Comparison of ENCODE assay signal across 32 cellular contexts in the genomic region with DNA sequence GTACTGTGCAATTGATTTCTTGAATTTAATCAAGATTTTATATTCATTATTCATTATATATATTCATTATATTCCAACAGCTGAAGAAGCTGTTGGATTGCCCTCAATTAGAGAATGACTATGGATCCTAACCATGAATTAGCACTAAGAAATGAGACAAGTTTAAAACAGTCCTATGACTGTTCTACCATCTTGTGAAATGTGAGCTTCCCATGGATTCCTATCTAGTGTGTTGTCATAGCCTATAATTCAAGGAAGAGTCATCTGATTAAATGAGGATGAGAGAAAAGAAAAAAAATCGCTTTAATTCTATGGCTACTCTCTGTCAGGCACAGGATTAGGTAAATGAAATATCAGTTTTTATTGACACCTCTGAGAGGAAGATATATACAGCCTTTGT.
DNase-seq lines count a peak whose midpoint lies in the region; ATAC-seq, FAIRE-seq and TF ChIP-seq lines count a peak whose summit lies in the region.
"Had no signal": no experiment of that assay in that cellular context is flagged by ENCODE, and none has a peak within 500 bp of the region (broad histone marks: within the 10 kb centered on the region; RNA-seq: fewer than 3 reads in every experiment).

No MANE protein-coding gene starts in this region.

- ATAC-seq in WTC11 (no peak), HG03196 (IDR thresholded peaks at IDR 0.05; ENCODE audit: unreplicated experiment) (no peak)
- no peak for ATAC-seq in activated CD8-positive, alpha-beta T cell treated with anti-CD3 and anti-CD28 coated beads for 36 hours
- ATAC-seq: heart left ventricle, HepG2, left ventricle myocardium superior, upper lobe of right lung had no signal

- peaks cover 42% of the 10 kb centered on the region for H3K9me3 Mint-ChIP-seq in WTC11
- peaks cover 18% of the 10 kb centered on the region for H3K9me3 Mint-ChIP-seq in activated CD8-positive, alpha-beta T cell treated with anti-CD3 and anti-CD28 coated beads for 36 hours
- H3K9me3 Mint-ChIP-seq: activated CD4-positive, alpha-beta T cell treated with anti-CD3 and anti-CD28 coated beads, Interleukin-2, amount 10 ng/mL, durations not matched to agents 24 days and 14 days had no signal

- H3K4me3 ChIP-seq in foreskin fibroblast (ENCODE audit: low read depth in 1 of 2, low read length in 2 of 2): no peak overlapping the region
- H3K4me3 ChIP-seq: heart left ventricle, neural progenitor cell, Peyer's patch, smooth muscle cell, suprapubic skin, upper lobe of right lung had no signal

- FAIRE-seq in frontal cortex (lab: Jason Lieb, UNC): no peak
- FAIRE-seq: endothelial cell of umbilical vein, HepG2, kidney had no signal

- H3K4me3 Mint-ChIP-seq in WTC11: no peak overlapping the region
- H3K4me3 Mint-ChIP-seq in activated CD8-positive, alpha-beta T cell treated with anti-CD3 and anti-CD28 coated beads for 36 hours: no peak overlapping the region
- H3K4me3 Mint-ChIP-seq: activated CD4-positive, alpha-beta T cell treated with anti-CD3 and anti-CD28 coated beads, Interleukin-2, amount 10 ng/mL, durations not matched to agents 24 days and 14 days; activated naive CD4-positive, alpha-beta T cell treated with anti-CD3 and anti-CD28 coated beads, Interleukin-2, amount 50 U/mL, for 24 hours; neural progenitor cell had no signal

- DNase-seq in AG08396 (ENCODE audit: low spot score): peak; percentile 18
- peak; percentile 26 for DNase-seq in GM04504 (ENCODE audit: low read depth)
- no peak for DNase-seq in WTC11 (ENCODE audit: low spot score)
- peak; percentile 48 to 74 for DNase-seq in foreskin fibroblast
- DNase-seq in activated CD8-positive, alpha-beta T cell treated with anti-CD3 and anti-CD28 coated beads for 36 hours: no peak
- DNase-seq in frontal cortex (ENCODE audit: low spot score in 2 of 2): no peak
- DNase-seq in NCI-H146 treated with DMSO at 0.1 percent for 48 hours (lab: John Stamatoyannopoulos, UW; ENCODE audit: unreplicated experiment): no peak
- DNase-seq: activated CD4-positive, alpha-beta T cell treated with anti-CD3 and anti-CD28 coated beads, Interleukin-2, amount 10 ng/mL, durations not matched to agents 24 days and 14 days; amygdala; BE2C; GDM1; GOT3; heart left ventricle; Karpas-422; kidney; left ventricle myocardium superior; NCI-H146; NCI-H446; NCI-H748 treated with DMSO at 0.1 percent for 48 hours; Peyer's patch; SHP77 treated with DMSO at 0.1 percent for 48 hours; stimulated activated naive CD4-positive, alpha-beta T cell; SW 1271; upper lobe of right lung; WERI-Rb-1 had no signal

- POLR2A ChIA-PET in WTC11 (lab: Charles Lee): no interaction called here
- POLR2A ChIA-PET in activated CD8-positive, alpha-beta T cell treated with anti-CD3 and anti-CD28 coated beads for 36 hours (lab: Charles Lee): no interaction called here

- H3K36me3 Mint-ChIP-seq in WTC11: peaks cover 34% of the 10 kb centered on the region
- no peaks in the 10 kb centered on the region for H3K36me3 Mint-ChIP-seq in activated CD8-positive, alpha-beta T cell treated with anti-CD3 and anti-CD28 coated beads for 36 hours (ENCODE audit: low read depth)
- H3K36me3 Mint-ChIP-seq: activated naive CD4-positive, alpha-beta T cell treated with anti-CD3 and anti-CD28 coated beads, Interleukin-2, amount 50 U/mL, for 24 hours; neural progenitor cell had no signal

- intact Hi-C loops in activated CD8-positive, alpha-beta T cell treated with anti-CD3 and anti-CD28 coated beads for 36 hours (cut with micrococcal nuclease): no loop called here

- TF ChIP-seq CTCF in WTC11 (IDR thresholded peaks at IDR 0.05) (no peak), foreskin fibroblast (IDR thresholded peaks at IDR 0.05; ENCODE audit: low read depth, low read length) (no peak)
- no peak for TF ChIP-seq CTCF in activated CD8-positive, alpha-beta T cell treated with anti-CD3 and anti-CD28 coated beads for 36 hours (IDR thresholded peaks at IDR 0.05)

- 0 out of 2 replicates have a peak overlapping the region, but pooled peaks have one; percentile 25 for H3K27ac Mint-ChIP-seq in WTC11
- H3K27ac Mint-ChIP-seq in activated CD8-positive, alpha-beta T cell treated with anti-CD3 and anti-CD28 coated beads for 36 hours: no peak overlapping the region
- H3K27ac Mint-ChIP-seq: activated CD4-positive, alpha-beta T cell treated with anti-CD3 and anti-CD28 coated beads, Interleukin-2, amount 10 ng/mL, durations not matched to agents 24 days and 14 days; activated naive CD4-positive, alpha-beta T cell treated with anti-CD3 and anti-CD28 coated beads, Interleukin-2, amount 50 U/mL, for 24 hours; neural progenitor cell had no signal

- H3K4me1 Mint-ChIP-seq in WTC11: peaks cover 16% of the 10 kb centered on the region
- no peaks in the 10 kb centered on the region for H3K4me1 Mint-ChIP-seq in activated CD8-positive, alpha-beta T cell treated with anti-CD3 and anti-CD28 coated beads for 36 hours (ENCODE audit: low read depth)
- H3K4me1 Mint-ChIP-seq: activated CD4-positive, alpha-beta T cell treated with anti-CD3 and anti-CD28 coated beads, Interleukin-2, amount 10 ng/mL, durations not matched to agents 24 days and 14 days; activated naive CD4-positive, alpha-beta T cell treated with anti-CD3 and anti-CD28 coated beads, Interleukin-2, amount 50 U/mL, for 24 hours had no signal

- CTCF ChIA-PET in WTC11 (lab: Charles Lee): no interaction called here
- CTCF ChIA-PET in activated CD8-positive, alpha-beta T cell treated with anti-CD3 and anti-CD28 coated beads for 36 hours (lab: Charles Lee): no interaction called here

- H3K27me3 Mint-ChIP-seq in WTC11 (ENCODE audit: low read depth): no peaks in the 10 kb centered on the region; the same call in 1 of the 2 replicates
- no peaks in the 10 kb centered on the region for H3K27me3 Mint-ChIP-seq in activated CD8-positive, alpha-beta T cell treated with anti-CD3 and anti-CD28 coated beads for 36 hours
- H3K27me3 Mint-ChIP-seq: activated CD4-positive, alpha-beta T cell treated with anti-CD3 and anti-CD28 coated beads, Interleukin-2, amount 10 ng/mL, durations not matched to agents 24 days and 14 days; activated naive CD4-positive, alpha-beta T cell treated with anti-CD3 and anti-CD28 coated beads, Interleukin-2, amount 50 U/mL, for 24 hours had no signal

TF ChIP-seq in WTC11, 78 proteins besides CTCF, POLR2A, EP300 and RAD21:
- TF ChIP-seq MAX (CRISPR knock-in tag; IDR thresholded peaks at IDR 0.05) (no peak), PRRX2 (CRISPR knock-in tag; IDR thresholded peaks at IDR 0.05) (no peak), ZNF138 (CRISPR knock-in tag; conservative IDR thresholded peaks at IDR 0.05) (no peak), ZNF396 (CRISPR knock-in tag; IDR thresholded peaks at IDR 0.05; ENCODE audit: borderline replicate concordance) (no peak), CREM (CRISPR knock-in tag; IDR thresholded peaks at IDR 0.05) (no peak), E2F1 (CRISPR knock-in tag; IDR thresholded peaks at IDR 0.05) (no peak), ESRRA (CRISPR knock-in tag; IDR thresholded peaks at IDR 0.05; ENCODE audit: borderline replicate concordance) (no peak), ATF1 (CRISPR knock-in tag; IDR thresholded peaks at IDR 0.05) (no peak), TCF7 (CRISPR knock-in tag; IDR thresholded peaks at IDR 0.05; ENCODE audit: low read depth) (no peak), NR2C2 (CRISPR knock-in tag; IDR thresholded peaks at IDR 0.05) (no peak), MXD4 (CRISPR knock-in tag; IDR thresholded peaks at IDR 0.05; ENCODE audit: borderline replicate concordance) (no peak), RELA (CRISPR knock-in tag; IDR thresholded peaks at IDR 0.05; ENCODE audit: borderline replicate concordance) (no peak), EMX1 (CRISPR knock-in tag; IDR thresholded peaks at IDR 0.05) (no peak), NFATC4 (CRISPR knock-in tag; IDR thresholded peaks at IDR 0.05) (no peak)
- TF ChIP-seq, protein P1, sequence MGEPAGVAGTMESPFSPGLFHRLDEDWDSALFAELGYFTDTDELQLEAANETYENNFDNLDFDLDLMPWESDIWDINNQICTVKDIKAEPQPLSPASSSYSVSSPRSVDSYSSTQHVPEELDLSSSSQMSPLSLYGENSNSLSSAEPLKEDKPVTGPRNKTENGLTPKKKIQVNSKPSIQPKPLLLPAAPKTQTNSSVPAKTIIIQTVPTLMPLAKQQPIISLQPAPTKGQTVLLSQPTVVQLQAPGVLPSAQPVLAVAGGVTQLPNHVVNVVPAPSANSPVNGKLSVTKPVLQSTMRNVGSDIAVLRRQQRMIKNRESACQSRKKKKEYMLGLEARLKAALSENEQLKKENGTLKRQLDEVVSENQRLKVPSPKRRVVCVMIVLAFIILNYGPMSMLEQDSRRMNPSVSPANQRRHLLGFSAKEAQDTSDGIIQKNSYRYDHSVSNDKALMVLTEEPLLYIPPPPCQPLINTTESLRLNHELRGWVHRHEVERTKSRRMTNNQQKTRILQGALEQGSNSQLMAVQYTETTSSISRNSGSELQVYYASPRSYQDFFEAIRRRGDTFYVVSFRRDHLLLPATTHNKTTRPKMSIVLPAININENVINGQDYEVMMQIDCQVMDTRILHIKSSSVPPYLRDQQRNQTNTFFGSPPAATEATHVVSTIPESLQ (CRISPR knock-in tag; IDR thresholded peaks at IDR 0.05): no peak
- TF ChIP-seq, protein P2, sequence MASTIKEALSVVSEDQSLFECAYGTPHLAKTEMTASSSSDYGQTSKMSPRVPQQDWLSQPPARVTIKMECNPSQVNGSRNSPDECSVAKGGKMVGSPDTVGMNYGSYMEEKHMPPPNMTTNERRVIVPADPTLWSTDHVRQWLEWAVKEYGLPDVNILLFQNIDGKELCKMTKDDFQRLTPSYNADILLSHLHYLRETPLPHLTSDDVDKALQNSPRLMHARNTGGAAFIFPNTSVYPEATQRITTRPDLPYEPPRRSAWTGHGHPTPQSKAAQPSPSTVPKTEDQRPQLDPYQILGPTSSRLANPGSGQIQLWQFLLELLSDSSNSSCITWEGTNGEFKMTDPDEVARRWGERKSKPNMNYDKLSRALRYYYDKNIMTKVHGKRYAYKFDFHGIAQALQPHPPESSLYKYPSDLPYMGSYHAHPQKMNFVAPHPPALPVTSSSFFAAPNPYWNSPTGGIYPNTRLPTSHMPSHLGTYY (CRISPR knock-in tag; IDR thresholded peaks at IDR 0.05): no peak

Comparison
In these comparisons a context has a peak if more than half of its experiments do, and no peak if none do; other contexts are left out.
1. DNase-seq: peak in AG08396 (single experiment), GM04504 (single experiment) and foreskin fibroblast (2 of 2); none in WTC11 (single experiment), activated CD8-positive, alpha-beta T cell treated with anti-CD3 and anti-CD28 coated beads for 36 hours (single experiment), frontal cortex (0 of 2) and NCI-H146 treated with DMSO at 0.1 percent for 48 hours (single experiment).